In the genomic region with DNA sequence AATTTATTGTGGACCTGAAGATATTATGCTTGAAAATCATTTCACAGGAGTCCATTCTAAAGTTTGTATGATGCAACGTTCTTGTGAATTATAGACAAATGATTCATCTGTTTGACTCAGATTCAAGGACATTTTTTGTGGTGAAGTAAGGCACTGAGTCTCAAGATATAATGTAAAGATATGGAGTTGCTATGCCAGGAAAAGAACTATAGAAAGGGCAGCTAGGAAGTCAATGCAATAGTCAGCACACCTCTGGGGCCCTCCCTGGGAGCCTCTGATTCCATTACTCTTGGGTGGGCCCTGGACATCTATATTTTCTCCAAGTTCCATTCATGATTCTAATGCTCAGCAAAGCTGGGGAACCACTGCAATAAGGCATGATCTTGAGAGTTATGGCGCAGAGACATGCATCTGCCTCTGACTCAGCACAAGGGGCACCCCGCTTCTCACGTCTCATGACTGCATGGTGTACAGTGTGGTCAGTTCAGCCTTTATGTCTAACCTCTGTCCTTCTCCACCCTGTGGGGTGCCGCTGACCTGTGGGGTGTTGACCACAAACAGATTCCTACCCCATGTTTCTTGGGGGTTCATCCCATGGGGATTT, we compare ENCODE assay signal across 1 cellular context.
TF ChIP-seq lines count a peak whose summit lies in the region.

No MANE protein-coding gene starts in this region.

TF ChIP-seq in K562, 482 proteins besides CTCF, POLR2A, EP300 and RAD21 (continued from another document and continues in another):
- TF ChIP-seq, protein P1, sequence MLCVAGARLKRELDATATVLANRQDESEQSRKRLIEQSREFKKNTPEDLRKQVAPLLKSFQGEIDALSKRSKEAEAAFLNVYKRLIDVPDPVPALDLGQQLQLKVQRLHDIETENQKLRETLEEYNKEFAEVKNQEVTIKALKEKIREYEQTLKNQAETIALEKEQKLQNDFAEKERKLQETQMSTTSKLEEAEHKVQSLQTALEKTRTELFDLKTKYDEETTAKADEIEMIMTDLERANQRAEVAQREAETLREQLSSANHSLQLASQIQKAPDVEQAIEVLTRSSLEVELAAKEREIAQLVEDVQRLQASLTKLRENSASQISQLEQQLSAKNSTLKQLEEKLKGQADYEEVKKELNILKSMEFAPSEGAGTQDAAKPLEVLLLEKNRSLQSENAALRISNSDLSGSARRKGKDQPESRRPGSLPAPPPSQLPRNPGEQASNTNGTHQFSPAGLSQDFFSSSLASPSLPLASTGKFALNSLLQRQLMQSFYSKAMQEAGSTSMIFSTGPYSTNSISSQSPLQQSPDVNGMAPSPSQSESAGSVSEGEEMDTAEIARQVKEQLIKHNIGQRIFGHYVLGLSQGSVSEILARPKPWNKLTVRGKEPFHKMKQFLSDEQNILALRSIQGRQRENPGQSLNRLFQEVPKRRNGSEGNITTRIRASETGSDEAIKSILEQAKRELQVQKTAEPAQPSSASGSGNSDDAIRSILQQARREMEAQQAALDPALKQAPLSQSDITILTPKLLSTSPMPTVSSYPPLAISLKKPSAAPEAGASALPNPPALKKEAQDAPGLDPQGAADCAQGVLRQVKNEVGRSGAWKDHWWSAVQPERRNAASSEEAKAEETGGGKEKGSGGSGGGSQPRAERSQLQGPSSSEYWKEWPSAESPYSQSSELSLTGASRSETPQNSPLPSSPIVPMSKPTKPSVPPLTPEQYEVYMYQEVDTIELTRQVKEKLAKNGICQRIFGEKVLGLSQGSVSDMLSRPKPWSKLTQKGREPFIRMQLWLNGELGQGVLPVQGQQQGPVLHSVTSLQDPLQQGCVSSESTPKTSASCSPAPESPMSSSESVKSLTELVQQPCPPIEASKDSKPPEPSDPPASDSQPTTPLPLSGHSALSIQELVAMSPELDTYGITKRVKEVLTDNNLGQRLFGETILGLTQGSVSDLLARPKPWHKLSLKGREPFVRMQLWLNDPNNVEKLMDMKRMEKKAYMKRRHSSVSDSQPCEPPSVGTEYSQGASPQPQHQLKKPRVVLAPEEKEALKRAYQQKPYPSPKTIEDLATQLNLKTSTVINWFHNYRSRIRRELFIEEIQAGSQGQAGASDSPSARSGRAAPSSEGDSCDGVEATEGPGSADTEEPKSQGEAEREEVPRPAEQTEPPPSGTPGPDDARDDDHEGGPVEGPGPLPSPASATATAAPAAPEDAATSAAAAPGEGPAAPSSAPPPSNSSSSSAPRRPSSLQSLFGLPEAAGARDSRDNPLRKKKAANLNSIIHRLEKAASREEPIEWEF (CRISPR knock-in tag; IDR thresholded peaks at IDR 0.05) = 0 out of 2 replicates have a peak, but pooled peaks have one; percentile 57
- TF ChIP-seq SMARCA5 (IDR thresholded peaks at IDR 0.05) (no peak), KAT2B (IDR thresholded peaks at IDR 0.05; ENCODE audit: low read depth, low read length) (no peak), ZFP1 (CRISPR knock-in tag; IDR thresholded peaks at IDR 0.05) (no peak), STAT5A (IDR thresholded peaks at IDR 0.05; ENCODE audit: borderline replicate concordance, low read length) (no peak), DMBX1 (CRISPR knock-in tag; IDR thresholded peaks at IDR 0.05; ENCODE audit: borderline replicate concordance) (peak; percentile 69; the same call in 1 of the 2 replicates), ZNF592 (IDR thresholded peaks at IDR 0.05) (peak; percentile 43; the same call in 1 of the 2 replicates), ZNF584 (CRISPR knock-in tag; IDR thresholded peaks at IDR 0.05; ENCODE audit: low read depth) (peak; percentile 76; the same call in 1 of the 2 replicates), ZKSCAN8 (CRISPR knock-in tag; IDR thresholded peaks at IDR 0.05) (0 out of 2 replicates have a peak, but pooled peaks have one; percentile 17), IRF9 (tag; IDR thresholded peaks at IDR 0.05) (peak; percentile 37; the same call in 1 of the 2 replicates), CREB5 (CRISPR knock-in tag; IDR thresholded peaks at IDR 0.05) (no peak), ZNF644 (tag; IDR thresholded peaks at IDR 0.05; ENCODE audit: low read depth) (peak; percentile 81), GTF2B (IDR thresholded peaks at IDR 0.05; ENCODE audit: extremely low read depth, insufficient read length) (no peak), MYBL2 (IDR thresholded peaks at IDR 0.05; ENCODE audit: low read depth) (no peak), MYBL2 (CRISPR knock-in tag; IDR thresholded peaks at IDR 0.05; ENCODE audit: borderline replicate concordance) (no peak), PTTG1 (tag; IDR thresholded peaks at IDR 0.05; ENCODE audit: low read depth) (no peak), HNRNPLL (IDR thresholded peaks at IDR 0.05; ENCODE audit: low read depth, low read length, poor library complexity, severe bottlenecking) (no peak), DLX4 (CRISPR knock-in tag; IDR thresholded peaks at IDR 0.05) (no peak), TRIM25 (IDR thresholded peaks at IDR 0.05; ENCODE audit: borderline replicate concordance) (no peak), CREM (IDR thresholded peaks at IDR 0.05; ENCODE audit: low read depth) (no peak), TFAM (CRISPR knock-in tag; conservative IDR thresholded peaks at IDR 0.05) (no peak), DPF2 (IDR thresholded peaks at IDR 0.05) (0 out of 2 replicates have a peak, but pooled peaks have one; percentile 9), RBM15 (IDR thresholded peaks at IDR 0.05; ENCODE audit: insufficient read depth, low read length) (no peak), MAFF (IDR thresholded peaks at IDR 0.05; ENCODE audit: low read length) (no peak), SP2 (IDR thresholded peaks at IDR 0.05; ENCODE audit: extremely low read depth, low read depth, low read length, poor library complexity, severe bottlenecking) (no peak), DIDO1 (tag; IDR thresholded peaks at IDR 0.05; ENCODE audit: low read depth) (0 out of 2 replicates have a peak, but pooled peaks have one; percentile 30), SAFB2 (IDR thresholded peaks at IDR 0.05; ENCODE audit: borderline replicate concordance, low read depth, low read length, severe bottlenecking) (no peak), SNAPC5 (CRISPR knock-in tag; IDR thresholded peaks at IDR 0.05) (no peak), MEF2D (tag; conservative IDR thresholded peaks at IDR 0.05; ENCODE audit: low read depth) (0 out of 2 replicates have a peak, but pooled peaks have one; percentile 17), ZNF444 (CRISPR knock-in tag; IDR thresholded peaks at IDR 0.05) (no peak), EHMT2 (IDR thresholded peaks at IDR 0.05) (no peak), GTF2A2 (tag; IDR thresholded peaks at IDR 0.05) (0 out of 2 replicates have a peak, but pooled peaks have one; percentile 43)
- TF ChIP-seq, protein P2, sequence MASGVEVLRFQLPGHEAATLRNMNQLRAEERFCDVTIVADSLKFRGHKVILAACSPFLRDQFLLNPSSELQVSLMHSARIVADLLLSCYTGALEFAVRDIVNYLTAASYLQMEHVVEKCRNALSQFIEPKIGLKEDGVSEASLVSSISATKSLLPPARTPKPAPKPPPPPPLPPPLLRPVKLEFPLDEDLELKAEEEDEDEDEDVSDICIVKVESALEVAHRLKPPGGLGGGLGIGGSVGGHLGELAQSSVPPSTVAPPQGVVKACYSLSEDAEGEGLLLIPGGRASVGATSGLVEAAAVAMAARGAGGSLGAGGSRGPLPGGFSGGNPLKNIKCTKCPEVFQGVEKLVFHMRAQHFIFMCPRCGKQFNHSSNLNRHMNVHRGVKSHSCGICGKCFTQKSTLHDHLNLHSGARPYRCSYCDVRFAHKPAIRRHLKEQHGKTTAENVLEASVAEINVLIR (CRISPR knock-in tag; IDR thresholded peaks at IDR 0.05) = no peak
- TF ChIP-seq, protein P3, sequence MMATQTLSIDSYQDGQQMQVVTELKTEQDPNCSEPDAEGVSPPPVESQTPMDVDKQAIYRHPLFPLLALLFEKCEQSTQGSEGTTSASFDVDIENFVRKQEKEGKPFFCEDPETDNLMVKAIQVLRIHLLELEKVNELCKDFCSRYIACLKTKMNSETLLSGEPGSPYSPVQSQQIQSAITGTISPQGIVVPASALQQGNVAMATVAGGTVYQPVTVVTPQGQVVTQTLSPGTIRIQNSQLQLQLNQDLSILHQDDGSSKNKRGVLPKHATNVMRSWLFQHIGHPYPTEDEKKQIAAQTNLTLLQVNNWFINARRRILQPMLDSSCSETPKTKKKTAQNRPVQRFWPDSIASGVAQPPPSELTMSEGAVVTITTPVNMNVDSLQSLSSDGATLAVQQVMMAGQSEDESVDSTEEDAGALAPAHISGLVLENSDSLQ (IDR thresholded peaks at IDR 0.05) = no peak
- TF ChIP-seq, protein P4, sequence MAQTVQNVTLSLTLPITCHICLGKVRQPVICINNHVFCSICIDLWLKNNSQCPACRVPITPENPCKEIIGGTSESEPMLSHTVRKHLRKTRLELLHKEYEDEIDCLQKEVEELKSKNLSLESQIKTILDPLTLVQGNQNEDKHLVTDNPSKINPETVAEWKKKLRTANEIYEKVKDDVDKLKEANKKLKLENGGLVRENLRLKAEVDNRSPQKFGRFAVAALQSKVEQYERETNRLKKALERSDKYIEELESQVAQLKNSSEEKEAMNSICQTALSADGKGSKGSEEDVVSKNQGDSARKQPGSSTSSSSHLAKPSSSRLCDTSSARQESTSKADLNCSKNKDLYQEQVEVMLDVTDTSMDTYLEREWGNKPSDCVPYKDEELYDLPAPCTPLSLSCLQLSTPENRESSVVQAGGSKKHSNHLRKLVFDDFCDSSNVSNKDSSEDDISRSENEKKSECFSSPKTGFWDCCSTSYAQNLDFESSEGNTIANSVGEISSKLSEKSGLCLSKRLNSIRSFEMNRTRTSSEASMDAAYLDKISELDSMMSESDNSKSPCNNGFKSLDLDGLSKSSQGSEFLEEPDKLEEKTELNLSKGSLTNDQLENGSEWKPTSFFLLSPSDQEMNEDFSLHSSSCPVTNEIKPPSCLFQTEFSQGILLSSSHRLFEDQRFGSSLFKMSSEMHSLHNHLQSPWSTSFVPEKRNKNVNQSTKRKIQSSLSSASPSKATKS (CRISPR knock-in tag; IDR thresholded peaks at IDR 0.05) = no peak
